ENCODE assay signal across 1 cellular context in the genomic region with DNA sequence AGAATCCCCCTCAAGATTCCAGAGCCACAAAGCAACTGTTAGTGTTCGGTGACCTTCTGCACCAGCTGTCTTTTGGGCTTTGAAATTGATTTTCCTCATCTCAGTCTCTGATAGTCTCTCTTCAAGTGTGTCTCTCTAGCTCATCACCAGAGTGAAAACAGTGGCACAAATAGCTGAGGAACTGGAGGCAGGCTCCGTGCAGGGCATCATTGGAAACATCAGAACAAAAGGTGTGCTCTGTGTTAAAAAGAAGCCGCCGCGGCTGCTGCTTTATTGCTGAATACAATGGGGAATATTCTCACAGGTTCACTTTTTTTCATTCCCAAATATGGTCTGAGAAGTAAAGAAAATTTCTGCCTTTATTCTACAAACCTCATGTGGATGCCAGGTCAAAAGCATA.
TF ChIP-seq lines count a peak whose summit lies in the region.

No MANE protein-coding gene starts in this region.

TF ChIP-seq in HepG2, 621 proteins besides CTCF, POLR2A, EP300 and RAD21 (continued from another document):
- no peak for TF ChIP-seq NFAT5 (CRISPR knock-in tag; IDR thresholded peaks at IDR 0.05)
